ENCODE assay signal across 1 cellular context in the genomic region with DNA sequence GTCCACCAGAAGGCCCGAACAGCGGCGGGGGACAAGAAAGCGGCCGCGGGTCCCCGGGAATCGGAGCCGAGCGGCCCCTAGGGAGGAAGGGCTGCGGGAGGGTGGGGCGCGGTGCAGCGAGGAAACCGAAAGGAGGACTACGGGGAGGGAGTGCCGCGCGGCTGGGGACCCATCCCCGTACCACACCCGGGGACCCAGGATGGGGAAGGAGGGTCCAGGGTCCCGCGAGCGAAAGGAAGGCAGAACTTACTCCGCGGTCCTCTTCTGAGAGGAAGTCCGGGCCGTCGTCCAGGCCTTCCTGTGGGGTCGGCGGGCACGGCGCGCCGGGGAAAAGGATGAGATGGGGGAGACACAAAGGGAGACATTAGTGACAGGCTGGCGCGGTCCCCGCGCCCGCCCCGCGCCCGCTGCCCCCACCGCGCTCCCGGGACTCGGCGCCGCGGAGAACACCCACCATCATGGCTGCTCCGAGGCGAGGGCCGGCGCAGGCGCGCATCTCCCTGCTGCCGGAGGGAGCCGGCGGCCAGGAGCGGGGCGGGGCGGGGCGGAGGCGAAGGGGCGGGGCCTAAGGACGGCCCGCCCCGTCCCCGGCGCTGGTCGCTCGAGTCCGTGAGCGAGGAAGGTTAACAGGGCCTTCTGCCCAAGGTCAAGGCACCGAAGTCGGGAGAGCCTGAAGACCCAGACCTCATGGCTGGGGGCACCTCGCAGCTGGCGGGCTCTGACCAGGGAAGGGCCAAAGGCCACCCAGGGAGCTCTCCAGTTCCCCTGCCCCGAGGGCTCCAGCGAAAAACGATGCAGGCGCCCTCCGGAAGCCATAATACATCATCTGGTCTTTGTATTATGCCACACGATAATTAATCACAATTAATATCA.
A peak's percentile ranks its signal among the peaks of the same experiment; 100 is the strongest.
TF ChIP-seq lines count a peak whose summit lies in the region.

SNX6 (minus strand) TSS at position 492 of the 873 bp plus-strand sequence; CDS start at position 460, 32 bp downstream.

TF ChIP-seq in WTC11, 78 proteins besides CTCF, POLR2A, EP300 and RAD21 (continued from another document):
- TF ChIP-seq, protein P1, sequence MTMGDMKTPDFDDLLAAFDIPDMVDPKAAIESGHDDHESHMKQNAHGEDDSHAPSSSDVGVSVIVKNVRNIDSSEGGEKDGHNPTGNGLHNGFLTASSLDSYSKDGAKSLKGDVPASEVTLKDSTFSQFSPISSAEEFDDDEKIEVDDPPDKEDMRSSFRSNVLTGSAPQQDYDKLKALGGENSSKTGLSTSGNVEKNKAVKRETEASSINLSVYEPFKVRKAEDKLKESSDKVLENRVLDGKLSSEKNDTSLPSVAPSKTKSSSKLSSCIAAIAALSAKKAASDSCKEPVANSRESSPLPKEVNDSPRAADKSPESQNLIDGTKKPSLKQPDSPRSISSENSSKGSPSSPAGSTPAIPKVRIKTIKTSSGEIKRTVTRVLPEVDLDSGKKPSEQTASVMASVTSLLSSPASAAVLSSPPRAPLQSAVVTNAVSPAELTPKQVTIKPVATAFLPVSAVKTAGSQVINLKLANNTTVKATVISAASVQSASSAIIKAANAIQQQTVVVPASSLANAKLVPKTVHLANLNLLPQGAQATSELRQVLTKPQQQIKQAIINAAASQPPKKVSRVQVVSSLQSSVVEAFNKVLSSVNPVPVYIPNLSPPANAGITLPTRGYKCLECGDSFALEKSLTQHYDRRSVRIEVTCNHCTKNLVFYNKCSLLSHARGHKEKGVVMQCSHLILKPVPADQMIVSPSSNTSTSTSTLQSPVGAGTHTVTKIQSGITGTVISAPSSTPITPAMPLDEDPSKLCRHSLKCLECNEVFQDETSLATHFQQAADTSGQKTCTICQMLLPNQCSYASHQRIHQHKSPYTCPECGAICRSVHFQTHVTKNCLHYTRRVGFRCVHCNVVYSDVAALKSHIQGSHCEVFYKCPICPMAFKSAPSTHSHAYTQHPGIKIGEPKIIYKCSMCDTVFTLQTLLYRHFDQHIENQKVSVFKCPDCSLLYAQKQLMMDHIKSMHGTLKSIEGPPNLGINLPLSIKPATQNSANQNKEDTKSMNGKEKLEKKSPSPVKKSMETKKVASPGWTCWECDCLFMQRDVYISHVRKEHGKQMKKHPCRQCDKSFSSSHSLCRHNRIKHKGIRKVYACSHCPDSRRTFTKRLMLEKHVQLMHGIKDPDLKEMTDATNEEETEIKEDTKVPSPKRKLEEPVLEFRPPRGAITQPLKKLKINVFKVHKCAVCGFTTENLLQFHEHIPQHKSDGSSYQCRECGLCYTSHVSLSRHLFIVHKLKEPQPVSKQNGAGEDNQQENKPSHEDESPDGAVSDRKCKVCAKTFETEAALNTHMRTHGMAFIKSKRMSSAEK (CRISPR knock-in tag; IDR thresholded peaks at IDR 0.05; ENCODE audit: borderline replicate concordance), result no peak
- TF ChIP-seq SP1 (CRISPR knock-in tag; conservative IDR thresholded peaks at IDR 0.05) (0 out of 2 replicates have a peak, but pooled peaks have one; percentile 64), FOXP4 (CRISPR knock-in tag; IDR thresholded peaks at IDR 0.05) (no peak), ARID4B (CRISPR knock-in tag; IDR thresholded peaks at IDR 0.05; ENCODE audit: borderline replicate concordance) (no peak), GTF2I (CRISPR knock-in tag; conservative IDR thresholded peaks at IDR 0.05) (no peak), ZBTB21 (CRISPR knock-in tag; IDR thresholded peaks at IDR 0.05; ENCODE audit: borderline replicate concordance) (no peak), ZNF232 (CRISPR knock-in tag; IDR thresholded peaks at IDR 0.05) (no peak), ZNF138 (CRISPR knock-in tag; conservative IDR thresholded peaks at IDR 0.05) (no peak), MXD4 (CRISPR knock-in tag; IDR thresholded peaks at IDR 0.05; ENCODE audit: borderline replicate concordance) (no peak), NFYB (CRISPR knock-in tag; conservative IDR thresholded peaks at IDR 0.05; ENCODE audit: low read depth) (no peak)
- TF ChIP-seq, protein P2, sequence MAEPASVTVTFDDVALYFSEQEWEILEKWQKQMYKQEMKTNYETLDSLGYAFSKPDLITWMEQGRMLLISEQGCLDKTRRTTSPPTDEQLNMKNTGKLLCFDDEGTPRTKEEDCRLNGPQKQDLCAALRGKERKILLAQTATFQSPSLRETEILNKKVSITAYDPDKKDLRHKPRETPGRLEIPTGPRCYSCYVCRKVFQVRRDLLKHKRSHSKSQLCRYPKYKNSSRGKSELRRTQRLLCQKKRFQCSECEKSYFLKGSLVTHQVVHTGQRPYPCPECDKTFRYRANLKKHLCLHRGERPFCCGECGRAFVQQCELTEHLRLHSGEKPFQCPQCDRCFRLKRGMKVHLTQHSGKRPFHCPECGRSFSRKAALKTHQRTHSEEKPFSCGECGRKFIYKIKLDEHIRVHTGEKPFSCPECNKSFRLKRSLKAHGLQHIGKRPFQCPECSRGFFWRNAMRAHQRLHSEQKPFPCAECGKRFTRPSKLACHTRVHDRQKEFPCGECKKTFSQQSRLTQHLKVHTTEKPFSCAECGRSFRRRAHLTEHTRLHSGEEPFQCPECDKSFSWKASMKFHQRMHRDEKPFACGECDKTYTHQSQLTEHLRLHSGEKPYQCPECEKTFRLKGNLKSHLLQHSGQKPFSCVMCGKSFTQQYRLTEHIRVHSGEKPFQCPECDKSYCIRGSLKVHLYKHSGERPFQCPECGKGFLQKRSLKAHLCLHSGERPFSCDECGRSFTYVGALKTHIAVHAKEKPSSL (CRISPR knock-in tag; conservative IDR thresholded peaks at IDR 0.05), result no peak
- TF ChIP-seq, protein P3, sequence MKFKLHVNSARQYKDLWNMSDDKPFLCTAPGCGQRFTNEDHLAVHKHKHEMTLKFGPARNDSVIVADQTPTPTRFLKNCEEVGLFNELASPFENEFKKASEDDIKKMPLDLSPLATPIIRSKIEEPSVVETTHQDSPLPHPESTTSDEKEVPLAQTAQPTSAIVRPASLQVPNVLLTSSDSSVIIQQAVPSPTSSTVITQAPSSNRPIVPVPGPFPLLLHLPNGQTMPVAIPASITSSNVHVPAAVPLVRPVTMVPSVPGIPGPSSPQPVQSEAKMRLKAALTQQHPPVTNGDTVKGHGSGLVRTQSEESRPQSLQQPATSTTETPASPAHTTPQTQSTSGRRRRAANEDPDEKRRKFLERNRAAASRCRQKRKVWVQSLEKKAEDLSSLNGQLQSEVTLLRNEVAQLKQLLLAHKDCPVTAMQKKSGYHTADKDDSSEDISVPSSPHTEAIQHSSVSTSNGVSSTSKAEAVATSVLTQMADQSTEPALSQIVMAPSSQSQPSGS (CRISPR knock-in tag; IDR thresholded peaks at IDR 0.05; ENCODE audit: borderline replicate concordance, low read depth), result no peak
- TF ChIP-seq, protein P4, sequence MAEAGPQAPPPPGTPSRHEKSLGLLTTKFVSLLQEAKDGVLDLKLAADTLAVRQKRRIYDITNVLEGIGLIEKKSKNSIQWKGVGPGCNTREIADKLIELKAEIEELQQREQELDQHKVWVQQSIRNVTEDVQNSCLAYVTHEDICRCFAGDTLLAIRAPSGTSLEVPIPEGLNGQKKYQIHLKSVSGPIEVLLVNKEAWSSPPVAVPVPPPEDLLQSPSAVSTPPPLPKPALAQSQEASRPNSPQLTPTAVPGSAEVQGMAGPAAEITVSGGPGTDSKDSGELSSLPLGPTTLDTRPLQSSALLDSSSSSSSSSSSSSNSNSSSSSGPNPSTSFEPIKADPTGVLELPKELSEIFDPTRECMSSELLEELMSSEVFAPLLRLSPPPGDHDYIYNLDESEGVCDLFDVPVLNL (CRISPR knock-in tag; IDR thresholded peaks at IDR 0.05; ENCODE audit: borderline replicate concordance, low read depth), result no peak
TF ChIP-seq in WTC11: peak in this region for 7.
